In the genomic region with DNA sequence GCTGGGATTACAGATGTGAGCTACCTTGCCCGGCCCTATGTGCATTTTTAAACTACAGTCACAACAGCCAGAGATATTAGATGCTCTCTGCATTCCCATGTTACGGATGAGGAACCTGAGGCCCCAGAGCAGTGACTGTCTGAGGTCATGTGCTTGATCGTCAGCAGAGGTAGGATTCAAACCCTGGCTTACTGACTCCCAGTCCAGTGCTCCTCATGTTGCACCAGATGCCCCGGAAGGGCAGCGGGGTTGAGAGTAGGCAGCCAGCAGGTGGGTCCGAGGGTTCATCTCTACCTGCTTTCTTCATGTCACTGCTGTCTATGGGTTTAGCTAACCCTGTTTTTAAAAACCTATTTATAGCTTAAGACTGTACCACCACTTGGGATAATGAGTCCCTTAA, we compare ENCODE assay signal across 33 cellular contexts. TPM values are rescaled to one million over a fixed set of nuclear protein-coding genes. Genes with fewer than 3 reads are reported as not detected.
"Had no signal": no experiment of that assay in that cellular context is flagged by ENCODE, and none has a peak within 500 bp of the region (broad histone marks: within the 10 kb centered on the region; RNA-seq: fewer than 3 reads in every experiment).

No MANE protein-coding gene starts in this region.

- ATAC-seq: activated CD4-positive, CD25-positive, alpha-beta regulatory T cell treated with anti-CD3 and anti-CD28 coated beads, Interleukin-2, amount 50 U/mL, for 24 hours; activated CD8-positive, alpha-beta T cell treated with anti-CD3 and anti-CD28 coated beads for 36 hours; activated T-cell treated with anti-CD3 and anti-CD28 coated beads, Interleukin-2, amount 50 U/mL, for 4 hours; activated T-helper 17 cell treated with anti-CD3 and anti-CD28 coated beads, Interleukin-2, amount 50 U/mL, for 72 hours; effector memory CD8-positive, alpha-beta T cell; foreskin keratinocyte; gastrocnemius medialis; T-helper 17 cell had no signal

- H3K4me3 ChIP-seq: esophagus muscularis mucosa, gastrocnemius medialis had no signal

- H3K9me3 ChIP-seq: esophagus muscularis mucosa, gastrocnemius medialis had no signal

- H3K27me3 ChIP-seq: brain microvascular endothelial cell, gastrocnemius medialis had no signal

- H3K27ac ChIP-seq: brain microvascular endothelial cell, esophagus muscularis mucosa, foreskin keratinocyte, gastrocnemius medialis, WERI-Rb-1 had no signal

- DNase-seq: activated B cell treated with CpG ODN at 0.5 μM for 24 hours; activated CD4-positive, alpha-beta T cell treated with anti-CD3 and anti-CD28 coated beads for 48 hours; activated CD4-positive, alpha-beta T cell treated with anti-CD3 and anti-CD28 coated beads, Interleukin-2, amount 50 U/mL, for 1 hour; activated CD4-positive, alpha-beta T cell treated with anti-CD3 and anti-CD28 coated beads, Interleukin-2, amount 50 U/mL, for 48 hours; activated CD8-positive, alpha-beta memory T cell treated with anti-CD3 and anti-CD28 coated beads for 24 hours; activated CD8-positive, alpha-beta T cell treated with anti-CD3 and anti-CD28 coated beads for 36 hours; activated effector memory CD4-positive, alpha-beta T cell treated with Interleukin-2 at 50 U/mL for 16 hours; activated gamma-delta T cell treated with Interleukin-2 at 50 U/mL for 16 hours; activated naive CD4-positive, alpha-beta T cell treated with anti-CD3 and anti-CD28 coated beads, Interleukin-2, amount 50 U/mL, for 16 hours; activated naive CD4-positive, alpha-beta T cell treated with Interleukin-2 at 50 U/mL for 16 hours; activated T-cell treated with anti-CD3 and anti-CD28 coated beads, Interleukin-2, amount 50 U/mL, for 4 hours; amniotic stem cell; anterior cingulate cortex; brain microvascular endothelial cell; caudate nucleus; cortex of kidney; dermis blood vessel endothelial cell; effector CD4-positive, alpha-beta T cell; effector memory CD8-positive, alpha-beta T cell; erythroblast; foreskin keratinocyte; gastrocnemius medialis; glutamatergic neuron; T-helper 1 cell; T-helper 17 cell; T1000; WERI-Rb-1 had no signal

- H3K4me1 ChIP-seq: esophagus muscularis mucosa, foreskin keratinocyte, gastrocnemius medialis had no signal

- H3K36me3 ChIP-seq: brain microvascular endothelial cell, esophagus muscularis mucosa, gastrocnemius medialis, WERI-Rb-1 had no signal

- FAIRE-seq: astrocyte, bronchial epithelial cell, colon had no signal

RNA-seq across cellular contexts. Expression of gene MMP9, which starts 27.4 kb away (rescaled TPM):
- total RNA-seq: activated T-helper 17 cell treated with anti-CD3 and anti-CD28 coated beads, Interleukin-2, amount 50 U/mL, for 72 hours; dermis blood vessel endothelial cell had no signal

RNA-seq across cellular contexts. Expression of gene SLC12A5, which starts 47.8 kb away (rescaled TPM):
- total RNA-seq: activated B cell treated with CpG ODN at 0.5 μM for 24 hours; activated T-cell treated with anti-CD3 and anti-CD28 coated beads, Interleukin-2, amount 50 U/mL, for 4 hours; bronchial epithelial cell; gastrocnemius medialis; T-helper 17 cell had no signal
